Comparison of ENCODE assay signal across 2 cellular contexts in genomic region chr4:140736669-140737343, GRCh38.
TF ChIP-seq lines count a peak whose summit lies in the region.

No MANE protein-coding gene starts in this region.

TF ChIP-seq in IMR-90, 13 proteins besides CTCF, POLR2A, EP300 and RAD21:
- no peak for TF ChIP-seq FOS (IDR thresholded peaks at IDR 0.05; ENCODE audit: low read depth, low read length)

TF ChIP-seq in GM12878, 131 proteins besides CTCF, POLR2A, EP300 and RAD21:
- TF ChIP-seq BCL11A (IDR thresholded peaks at IDR 0.05; ENCODE audit: low read depth, low read length) (no peak), LARP7 (IDR thresholded peaks at IDR 0.05) (no peak), NBN (IDR thresholded peaks at IDR 0.05) (no peak), CBX5 (IDR thresholded peaks at IDR 0.05; ENCODE audit: low read depth) (no peak), ZBTB4 (CRISPR knock-in tag; IDR thresholded peaks at IDR 0.05) (no peak), NR2F1 (conservative IDR thresholded peaks at IDR 0.05) (no peak), STAT1 (conservative IDR thresholded peaks at IDR 0.05) (no peak), USF2 (IDR thresholded peaks at IDR 0.05; ENCODE audit: borderline replicate concordance, low read depth, low read length) (no peak), SMAD1 (IDR thresholded peaks at IDR 0.05; ENCODE audit: low read depth, partially characterized antibody) (no peak), IKZF1 (conservative IDR thresholded peaks at IDR 0.05) (no peak), SPI1 (IDR thresholded peaks at IDR 0.05; ENCODE audit: borderline replicate concordance, insufficient read depth, low read depth, low read length) (no peak), FOXK2 (IDR thresholded peaks at IDR 0.05) (no peak), ATF7 (IDR thresholded peaks at IDR 0.05; ENCODE audit: low read depth) (no peak), ZNF592 (IDR thresholded peaks at IDR 0.05) (no peak), BACH1 (IDR thresholded peaks at IDR 0.05; ENCODE audit: borderline replicate concordance) (no peak)
